ENCODE assay signal across 23 cellular contexts in genomic region chr4:144782345-144782744, GRCh38.
"Had no signal": no experiment of that assay in that cellular context is flagged by ENCODE, and none has a peak within 500 bp of the region (broad histone marks: within the 10 kb centered on the region; RNA-seq: fewer than 3 reads in every experiment).

No MANE protein-coding gene starts in this region.

- H3K4me1 Mint-ChIP-seq: activated CD4-positive, alpha-beta memory T cell treated with anti-CD3 and anti-CD28 coated beads, Interleukin-2, amount 10 ng/mL, durations not matched to agents 7 days and 5 days; central memory CD8-positive, alpha-beta T cell; nephron had no signal

- H3K4me3 Mint-ChIP-seq: activated CD4-positive, alpha-beta memory T cell treated with anti-CD3 and anti-CD28 coated beads, Interleukin-2, amount 10 ng/mL, durations not matched to agents 7 days and 5 days; activated CD8-positive, alpha-beta memory T cell treated with anti-CD3 and anti-CD28 coated beads, Interleukin-2, amount 10 ng/mL, durations not matched to agents 7 days and 5 days; activated naive CD8-positive, alpha-beta T cell treated with anti-CD3 and anti-CD28 coated beads, Interleukin-2, amount 10 ng/mL, durations not matched to agents 7 days and 5 days; central memory CD8-positive, alpha-beta T cell; endodermal cell; mesothelial cell of epicardium; nephron; stimulated activated naive CD8-positive, alpha-beta T cell treated with anti-CD3 and anti-CD28 coated beads, Interleukin-15, Interleukin-2, amounts not matched to agents 100 ng/mL and 50 ng/mL, for 24 hours; type B pancreatic cell had no signal

- H3K36me3 ChIP-seq: colonic mucosa, lower lobe of right lung, right atrium auricular region had no signal

- H3K27me3 ChIP-seq: colonic mucosa, right atrium auricular region had no signal

- H3K4me1 ChIP-seq: colonic mucosa, lower lobe of right lung, right atrium auricular region had no signal

- H3K4me3 ChIP-seq: colonic mucosa, lower lobe of right lung, right atrium auricular region, skin epidermis had no signal

- DNase-seq: activated CD4-positive, alpha-beta memory T cell treated with anti-CD3 and anti-CD28 coated beads, Interleukin-2, amount 10 ng/mL, durations not matched to agents 7 days and 5 days; activated CD4-positive, alpha-beta T cell treated with anti-CD3 and anti-CD28 coated beads for 48 hours; activated CD4-positive, CD25-positive, alpha-beta regulatory T cell; activated CD8-positive, alpha-beta memory T cell treated with anti-CD3 and anti-CD28 coated beads, Interleukin-2, amount 10 ng/mL, durations not matched to agents 7 days and 5 days; activated naive CD4-positive, alpha-beta T cell treated with Interleukin-2 at 50 U/mL for 16 hours; activated naive CD8-positive, alpha-beta T cell treated with anti-CD3 and anti-CD28 coated beads, Interleukin-2, amount 10 ng/mL, durations not matched to agents 7 days and 5 days; amygdala; colonic mucosa; endodermal cell; left colon; lower lobe of right lung; posterior cingulate gyrus; stimulated activated CD4-positive, alpha-beta T cell treated with anti-CD3 and anti-CD28 coated beads, Interleukin-15, amount 100 ng/mL, for 24 hours; stimulated activated CD4-positive, alpha-beta T cell treated with anti-CD3 and anti-CD28 coated beads, Interleukin-2, amount 100 ng/mL, for 48 hours; T-helper 1 cell; T-helper 9 cell had no signal

- H3K9me3 Mint-ChIP-seq: activated CD4-positive, alpha-beta memory T cell treated with anti-CD3 and anti-CD28 coated beads, Interleukin-2, amount 10 ng/mL, durations not matched to agents 7 days and 5 days; activated naive CD8-positive, alpha-beta T cell treated with anti-CD3 and anti-CD28 coated beads, Interleukin-2, amount 10 ng/mL, durations not matched to agents 7 days and 5 days; endodermal cell; nephron; stimulated activated naive CD8-positive, alpha-beta T cell treated with anti-CD3 and anti-CD28 coated beads, Interleukin-15, Interleukin-2, amounts not matched to agents 100 ng/mL and 50 ng/mL, for 24 hours; type B pancreatic cell had no signal

- H3K27ac ChIP-seq: colonic mucosa, lower lobe of right lung, right atrium auricular region, skin epidermis had no signal

- H3K27ac Mint-ChIP-seq: activated CD4-positive, alpha-beta memory T cell treated with anti-CD3 and anti-CD28 coated beads, Interleukin-2, amount 10 ng/mL, durations not matched to agents 7 days and 5 days; activated CD8-positive, alpha-beta memory T cell treated with anti-CD3 and anti-CD28 coated beads, Interleukin-2, amount 10 ng/mL, durations not matched to agents 7 days and 5 days; activated naive CD8-positive, alpha-beta T cell treated with anti-CD3 and anti-CD28 coated beads, Interleukin-2, amount 10 ng/mL, durations not matched to agents 7 days and 5 days; endodermal cell; mesothelial cell of epicardium; nephron; stimulated activated naive CD8-positive, alpha-beta T cell treated with anti-CD3 and anti-CD28 coated beads, Interleukin-15, Interleukin-2, amounts not matched to agents 100 ng/mL and 50 ng/mL, for 24 hours; type B pancreatic cell had no signal

- H3K27me3 Mint-ChIP-seq: central memory CD8-positive, alpha-beta T cell; type B pancreatic cell had no signal

- H3K9me3 ChIP-seq: colonic mucosa, lower lobe of right lung, right atrium auricular region had no signal

- ATAC-seq: activated CD8-positive, alpha-beta memory T cell treated with anti-CD3 and anti-CD28 coated beads, Interleukin-2, amount 10 ng/mL, durations not matched to agents 7 days and 5 days; left colon; lower lobe of right lung had no signal

- H3K36me3 Mint-ChIP-seq: activated CD8-positive, alpha-beta memory T cell treated with anti-CD3 and anti-CD28 coated beads, Interleukin-2, amount 10 ng/mL, durations not matched to agents 7 days and 5 days; activated naive CD8-positive, alpha-beta T cell treated with anti-CD3 and anti-CD28 coated beads, Interleukin-2, amount 10 ng/mL, durations not matched to agents 7 days and 5 days; mesothelial cell of epicardium; type B pancreatic cell had no signal
